In the genomic region with DNA sequence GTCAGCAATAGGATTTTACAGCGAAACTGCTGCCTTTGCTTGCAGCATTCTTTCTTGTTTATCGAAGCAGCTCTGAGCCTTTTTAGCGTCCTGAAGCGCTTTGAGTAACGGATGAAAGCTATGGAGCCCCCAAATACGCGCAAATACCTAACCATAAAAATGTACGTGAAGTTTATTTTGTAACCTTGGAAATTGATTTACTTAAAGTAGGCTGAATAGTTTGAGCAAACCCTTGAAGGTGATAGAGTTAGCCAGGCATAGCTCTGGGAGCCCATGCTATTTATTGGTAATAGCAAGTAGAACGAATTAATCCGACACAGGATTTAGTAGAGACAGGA, we compare ENCODE assay signal across 10 cellular contexts. TPM values are rescaled to one million over a fixed set of nuclear protein-coding genes. Genes with fewer than 3 reads are reported as not detected.
DNase-seq lines count a peak whose midpoint lies in the region; ATAC-seq and TF ChIP-seq lines count a peak whose summit lies in the region.
"Had no signal": no experiment of that assay in that cellular context is flagged by ENCODE, and none has a peak within 500 bp of the region (broad histone marks: within the 10 kb centered on the region; RNA-seq: fewer than 3 reads in every experiment).

No MANE protein-coding gene starts in this region.

- peak overlapping the region; percentile 24 for H3K4me3 ChIP-seq in HFF-Myc (replicated peaks; ENCODE audit: low read depth, low read length)
- peak overlapping the region; percentile 83 for H3K4me3 ChIP-seq in iPS-18c (ENCODE audit: insufficient read depth, low read depth, low read length)
- H3K4me3 ChIP-seq in smooth muscle cell, result peak overlapping the region; percentile 71

- H3K9ac ChIP-seq in smooth muscle cell (ENCODE audit: low read depth), result peak overlapping the region; percentile 44

- no peak for ATAC-seq in HG02852 (IDR thresholded peaks at IDR 0.05; ENCODE audit: unreplicated experiment)

- H3K79me2 ChIP-seq in smooth muscle cell (ENCODE audit: low read depth), result no peaks in the 10 kb centered on the region

- H3K4me1 ChIP-seq in smooth muscle cell (ENCODE audit: low read depth), result peaks cover 15% of the 10 kb centered on the region

- H2AFZ ChIP-seq in smooth muscle cell (ENCODE audit: low read depth), result peak overlapping the region; percentile 94

- H3K9me3 ChIP-seq in iPS-18c (ENCODE audit: control insufficient read depth, insufficient read depth, low read length), result no peaks in the 10 kb centered on the region
- H3K9me3 ChIP-seq in smooth muscle cell (replicated peaks; ENCODE audit: low read depth), result no peaks in the 10 kb centered on the region

- TF ChIP-seq CTCF in HFF-Myc (IDR thresholded peaks at IDR 0.05; ENCODE audit: low read depth, low read length, missing control alignments), result no peak
- TF ChIP-seq CTCF in smooth muscle cell (IDR thresholded peaks at IDR 0.05; ENCODE audit: borderline replicate concordance, insufficient read depth, poor library complexity, severe bottlenecking), result no peak

- peaks cover 11% of the 10 kb centered on the region for H3K27me3 ChIP-seq in smooth muscle cell (ENCODE audit: low read depth)

- no peak overlapping the region for H3K27ac Mint-ChIP-seq in activated T-helper 2 cell treated with anti-CD3 and anti-CD28 coated beads, Interferon-gamma antibody, Interleukin-2, Interleukin-4, amounts not matched to agents 10 μg/mL and 5 μg/mL and 100 μg/mL, durations not matched to agents 14 hours and 24 hours and 36 hours
- H3K27ac Mint-ChIP-seq: activated naive CD4-positive, alpha-beta T cell treated with anti-CD3 and anti-CD28 coated beads, Interleukin-2, amount 50 U/mL, for 24 hours; naive thymus-derived CD4-positive, alpha-beta T cell had no signal

- no peaks in the 10 kb centered on the region for H3K36me3 Mint-ChIP-seq in activated T-helper 2 cell treated with anti-CD3 and anti-CD28 coated beads, Interferon-gamma antibody, Interleukin-2, Interleukin-4, amounts not matched to agents 10 μg/mL and 5 μg/mL and 100 μg/mL, durations not matched to agents 14 hours and 24 hours and 36 hours (ENCODE audit: low read depth)
- H3K36me3 Mint-ChIP-seq: activated naive CD4-positive, alpha-beta T cell treated with anti-CD3 and anti-CD28 coated beads, Interleukin-2, amount 50 U/mL, for 24 hours; naive thymus-derived CD4-positive, alpha-beta T cell had no signal

- 15% methylated on average over 10 of the region's 10 CpGs for WGBS in smooth muscle cell (ENCODE audit: low lambda C conversion rate)

- peaks cover 42% of the 10 kb centered on the region for H3K27me3 Mint-ChIP-seq in activated T-helper 2 cell treated with anti-CD3 and anti-CD28 coated beads, Interferon-gamma antibody, Interleukin-2, Interleukin-4, amounts not matched to agents 10 μg/mL and 5 μg/mL and 100 μg/mL, durations not matched to agents 14 hours and 24 hours and 36 hours (ENCODE audit: low read depth)

- H3K36me3 ChIP-seq in smooth muscle cell (ENCODE audit: low read depth), result no peaks in the 10 kb centered on the region

- H3K4me3 Mint-ChIP-seq in activated T-helper 2 cell treated with anti-CD3 and anti-CD28 coated beads, Interferon-gamma antibody, Interleukin-2, Interleukin-4, amounts not matched to agents 10 μg/mL and 5 μg/mL and 100 μg/mL, durations not matched to agents 14 hours and 24 hours and 36 hours (ENCODE audit: low read depth), result no peak overlapping the region
- H3K4me3 Mint-ChIP-seq: activated naive CD4-positive, alpha-beta T cell treated with anti-CD3 and anti-CD28 coated beads, Interleukin-2, amount 50 U/mL, for 24 hours had no signal

- DNase-seq in HFF-Myc (ENCODE audit: extremely low read depth, low read depth) (no peak), amniotic epithelial cell (ENCODE audit: low read depth) (peak; percentile 8), smooth muscle cell (lab: John Stamatoyannopoulos, UW; ENCODE audit: unreplicated experiment) (no peak), caudate nucleus (lab: John Stamatoyannopoulos, UW) (no peak), NCI-H1105 treated with DMSO at 0.1 percent for 48 hours (lab: John Stamatoyannopoulos, UW) (no peak)
- no peak for DNase-seq in activated T-helper 2 cell treated with anti-CD3 and anti-CD28 coated beads, Interferon-gamma antibody, Interleukin-2, Interleukin-4, amounts not matched to agents 10 μg/mL and 5 μg/mL and 100 μg/mL, durations not matched to agents 14 hours and 24 hours and 36 hours (ENCODE audit: low spot score)

- H3K4me2 ChIP-seq in smooth muscle cell, result peak overlapping the region; percentile 97

- H4K20me1 ChIP-seq in smooth muscle cell (ENCODE audit: low read depth), result no peaks in the 10 kb centered on the region

- no peaks in the 10 kb centered on the region for H3K9me3 Mint-ChIP-seq in activated T-helper 2 cell treated with anti-CD3 and anti-CD28 coated beads, Interferon-gamma antibody, Interleukin-2, Interleukin-4, amounts not matched to agents 10 μg/mL and 5 μg/mL and 100 μg/mL, durations not matched to agents 14 hours and 24 hours and 36 hours
- H3K9me3 Mint-ChIP-seq: activated naive CD4-positive, alpha-beta T cell treated with anti-CD3 and anti-CD28 coated beads, Interleukin-2, amount 50 U/mL, for 24 hours; naive thymus-derived CD4-positive, alpha-beta T cell had no signal

- peaks cover 3% of the 10 kb centered on the region for H3K4me1 Mint-ChIP-seq in activated T-helper 2 cell treated with anti-CD3 and anti-CD28 coated beads, Interferon-gamma antibody, Interleukin-2, Interleukin-4, amounts not matched to agents 10 μg/mL and 5 μg/mL and 100 μg/mL, durations not matched to agents 14 hours and 24 hours and 36 hours (ENCODE audit: low read depth)

- H3F3A ChIP-seq in smooth muscle cell (ENCODE audit: low read depth), result peaks cover 5% of the 10 kb centered on the region

- H3K27ac ChIP-seq in smooth muscle cell (ENCODE audit: low read depth), result peak overlapping the region; percentile 74
- H3K27ac ChIP-seq in caudate nucleus (ENCODE audit: low read depth, low read length), result no peak overlapping the region

- intact Hi-C loops in activated T-helper 2 cell treated with anti-CD3 and anti-CD28 coated beads, Interferon-gamma antibody, Interleukin-2, Interleukin-4, amounts not matched to agents 10 μg/mL and 5 μg/mL and 100 μg/mL, durations not matched to agents 14 hours and 24 hours and 36 hours (cut with micrococcal nuclease), result no loop called here

RNA-seq across cellular contexts. Expression of gene ACADL, which starts 0.2 kb away (rescaled TPM):
- total RNA-seq in smooth muscle cell, result 6.2 and 7.5 TPM in 2 replicates
- 1.3 and 5.4 TPM in 2 replicates for polyA plus RNA-seq in smooth muscle cell
- not detected in 2 replicates for total RNA-seq in activated T-helper 2 cell treated with anti-CD3 and anti-CD28 coated beads, Interferon-gamma antibody, Interleukin-2, Interleukin-4, amounts not matched to agents 10 μg/mL and 5 μg/mL and 100 μg/mL, durations not matched to agents 14 hours and 24 hours and 36 hours
- total RNA-seq: naive thymus-derived CD4-positive, alpha-beta T cell had no signal
- polyA plus RNA-seq: naive thymus-derived CD4-positive, alpha-beta T cell had no signal

RNA-seq across cellular contexts. Expression of gene KANSL1L, which starts 54.2 kb away (rescaled TPM):
- 20.3 and 27.0 TPM in 2 replicates for total RNA-seq in smooth muscle cell
- 1.8 and 3.6 TPM in 2 replicates for polyA plus RNA-seq in smooth muscle cell
- 4.9 and 6.5 TPM in 2 replicates for total RNA-seq in activated T-helper 2 cell treated with anti-CD3 and anti-CD28 coated beads, Interferon-gamma antibody, Interleukin-2, Interleukin-4, amounts not matched to agents 10 μg/mL and 5 μg/mL and 100 μg/mL, durations not matched to agents 14 hours and 24 hours and 36 hours

Comparison
In these comparisons a context has a peak if more than half of its experiments do, and no peak if none do; other contexts are left out.
1. H3K4me3 ChIP-seq: peak in every context shown above with its lines; median percentile 83 in iPS-18c; 71 in smooth muscle cell; 24 in HFF-Myc.